ENCODE assay signal across 1 cellular context in the genomic region with DNA sequence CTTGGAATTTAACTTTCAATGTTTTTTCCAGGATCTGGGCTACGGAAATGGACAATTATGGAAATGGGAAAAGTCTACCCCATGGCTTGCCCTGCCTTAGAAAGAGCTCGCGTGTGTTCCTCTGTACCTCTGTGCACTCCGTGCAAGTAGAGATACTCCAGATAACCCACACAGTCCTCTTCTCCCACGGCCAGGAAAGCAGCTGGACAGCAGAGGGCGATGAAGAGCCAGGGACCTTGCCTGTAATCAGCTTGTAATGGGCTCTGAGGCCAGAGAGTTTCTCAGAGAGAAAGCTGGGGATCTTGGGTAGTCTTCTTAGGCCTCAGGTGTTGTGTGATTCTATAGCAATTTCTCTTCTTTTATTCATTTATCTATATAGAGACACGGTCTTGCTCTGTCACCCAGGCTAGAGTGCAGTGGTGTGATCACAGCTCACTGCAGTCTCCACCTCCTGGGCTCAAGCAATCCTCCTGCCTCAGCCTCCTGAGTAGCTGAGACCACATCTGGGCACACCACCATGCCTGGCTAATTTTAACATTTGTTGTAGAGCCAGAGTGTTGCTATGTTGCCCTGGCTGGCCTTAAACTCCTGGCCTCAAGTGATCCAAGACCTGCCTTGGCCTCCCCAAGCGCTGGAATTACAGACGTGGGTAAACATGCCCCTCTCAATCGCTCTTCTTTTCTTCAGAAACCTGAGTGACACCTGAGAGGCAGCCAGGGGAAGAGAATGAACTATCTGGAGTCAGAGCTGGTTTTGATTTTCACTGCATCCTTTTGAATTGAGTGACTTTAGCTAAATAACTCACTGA.
TF ChIP-seq lines count a peak whose summit lies in the region.

No MANE protein-coding gene starts in this region.

TF ChIP-seq in HepG2, 621 proteins besides CTCF, POLR2A, EP300 and RAD21 (continues in another document):
- no peak for TF ChIP-seq PRPF4 (IDR thresholded peaks at IDR 0.05; ENCODE audit: low read depth, low read length, poor library complexity, severe bottlenecking)
- TF ChIP-seq, protein P1, sequence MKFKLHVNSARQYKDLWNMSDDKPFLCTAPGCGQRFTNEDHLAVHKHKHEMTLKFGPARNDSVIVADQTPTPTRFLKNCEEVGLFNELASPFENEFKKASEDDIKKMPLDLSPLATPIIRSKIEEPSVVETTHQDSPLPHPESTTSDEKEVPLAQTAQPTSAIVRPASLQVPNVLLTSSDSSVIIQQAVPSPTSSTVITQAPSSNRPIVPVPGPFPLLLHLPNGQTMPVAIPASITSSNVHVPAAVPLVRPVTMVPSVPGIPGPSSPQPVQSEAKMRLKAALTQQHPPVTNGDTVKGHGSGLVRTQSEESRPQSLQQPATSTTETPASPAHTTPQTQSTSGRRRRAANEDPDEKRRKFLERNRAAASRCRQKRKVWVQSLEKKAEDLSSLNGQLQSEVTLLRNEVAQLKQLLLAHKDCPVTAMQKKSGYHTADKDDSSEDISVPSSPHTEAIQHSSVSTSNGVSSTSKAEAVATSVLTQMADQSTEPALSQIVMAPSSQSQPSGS (CRISPR knock-in tag; IDR thresholded peaks at IDR 0.05) = peak; percentile 69; the same call in 1 of the 2 replicates
- peak; percentile 53; the same call in 1 of the 2 replicates for TF ChIP-seq ZFX (CRISPR knock-in tag; IDR thresholded peaks at IDR 0.05; ENCODE audit: low read depth)
- no peak for TF ChIP-seq TCF12 (IDR thresholded peaks at IDR 0.05)
- TF ChIP-seq TCF12 (CRISPR knock-in tag; IDR thresholded peaks at IDR 0.05) = no peak
- TF ChIP-seq PHF21A (CRISPR knock-in tag; IDR thresholded peaks at IDR 0.05) = no peak
- TF ChIP-seq FOXA3 (CRISPR knock-in tag; IDR thresholded peaks at IDR 0.05) = 0 out of 2 replicates have a peak, but pooled peaks have one; percentile 45
- TF ChIP-seq, protein P2, sequence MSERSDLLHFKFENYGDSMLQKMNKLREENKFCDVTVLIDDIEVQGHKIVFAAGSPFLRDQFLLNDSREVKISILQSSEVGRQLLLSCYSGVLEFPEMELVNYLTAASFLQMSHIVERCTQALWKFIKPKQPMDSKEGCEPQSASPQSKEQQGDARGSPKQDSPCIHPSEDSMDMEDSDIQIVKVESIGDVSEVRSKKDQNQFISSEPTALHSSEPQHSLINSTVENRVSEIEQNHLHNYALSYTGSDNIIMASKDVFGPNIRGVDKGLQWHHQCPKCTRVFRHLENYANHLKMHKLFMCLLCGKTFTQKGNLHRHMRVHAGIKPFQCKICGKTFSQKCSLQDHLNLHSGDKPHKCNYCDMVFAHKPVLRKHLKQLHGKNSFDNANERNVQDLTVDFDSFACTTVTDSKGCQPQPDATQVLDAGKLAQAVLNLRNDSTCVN (CRISPR knock-in tag; IDR thresholded peaks at IDR 0.05; ENCODE audit: borderline replicate concordance) = 0 out of 2 replicates have a peak, but pooled peaks have one; percentile 31
- 0 out of 2 replicates have a peak, but pooled peaks have one; percentile 58 for TF ChIP-seq ZNF607 (CRISPR knock-in tag; IDR thresholded peaks at IDR 0.05; ENCODE audit: borderline replicate concordance)
- peak; percentile 51 for TF ChIP-seq YY1 (IDR thresholded peaks at IDR 0.05; ENCODE audit: insufficient read depth, insufficient replicate concordance, low read depth, low read length)
- no peak for TF ChIP-seq ZNF468 (CRISPR knock-in tag; IDR thresholded peaks at IDR 0.05)
- TF ChIP-seq ZNF335 (CRISPR knock-in tag; IDR thresholded peaks at IDR 0.05) = no peak
- TF ChIP-seq, protein P3, sequence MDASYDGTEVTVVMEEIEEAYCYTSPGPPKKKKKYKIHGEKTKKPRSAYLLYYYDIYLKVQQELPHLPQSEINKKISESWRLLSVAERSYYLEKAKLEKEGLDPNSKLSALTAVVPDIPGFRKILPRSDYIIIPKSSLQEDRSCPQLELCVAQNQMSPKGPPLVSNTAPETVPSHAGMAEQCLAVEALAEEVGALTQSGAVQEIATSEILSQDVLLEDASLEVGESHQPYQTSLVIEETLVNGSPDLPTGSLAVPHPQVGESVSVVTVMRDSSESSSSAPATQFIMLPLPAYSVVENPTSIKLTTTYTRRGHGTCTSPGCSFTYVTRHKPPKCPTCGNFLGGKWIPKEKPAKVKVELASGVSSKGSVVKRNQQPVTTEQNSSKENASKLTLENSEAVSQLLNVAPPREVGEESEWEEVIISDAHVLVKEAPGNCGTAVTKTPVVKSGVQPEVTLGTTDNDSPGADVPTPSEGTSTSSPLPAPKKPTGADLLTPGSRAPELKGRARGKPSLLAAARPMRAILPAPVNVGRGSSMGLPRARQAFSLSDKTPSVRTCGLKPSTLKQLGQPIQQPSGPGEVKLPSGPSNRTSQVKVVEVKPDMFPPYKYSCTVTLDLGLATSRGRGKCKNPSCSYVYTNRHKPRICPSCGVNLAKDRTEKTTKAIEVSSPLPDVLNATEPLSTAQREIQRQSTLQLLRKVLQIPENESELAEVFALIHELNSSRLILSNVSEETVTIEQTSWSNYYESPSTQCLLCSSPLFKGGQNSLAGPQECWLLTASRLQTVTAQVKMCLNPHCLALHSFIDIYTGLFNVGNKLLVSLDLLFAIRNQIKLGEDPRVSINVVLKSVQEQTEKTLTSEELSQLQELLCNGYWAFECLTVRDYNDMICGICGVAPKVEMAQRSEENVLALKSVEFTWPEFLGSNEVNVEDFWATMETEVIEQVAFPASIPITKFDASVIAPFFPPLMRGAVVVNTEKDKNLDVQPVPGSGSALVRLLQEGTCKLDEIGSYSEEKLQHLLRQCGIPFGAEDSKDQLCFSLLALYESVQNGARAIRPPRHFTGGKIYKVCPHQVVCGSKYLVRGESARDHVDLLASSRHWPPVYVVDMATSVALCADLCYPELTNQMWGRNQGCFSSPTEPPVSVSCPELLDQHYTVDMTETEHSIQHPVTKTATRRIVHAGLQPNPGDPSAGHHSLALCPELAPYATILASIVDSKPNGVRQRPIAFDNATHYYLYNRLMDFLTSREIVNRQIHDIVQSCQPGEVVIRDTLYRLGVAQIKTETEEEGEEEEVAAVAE (CRISPR knock-in tag; IDR thresholded peaks at IDR 0.05; ENCODE audit: borderline replicate concordance) = 0 out of 2 replicates have a peak, but pooled peaks have one; percentile 41
- TF ChIP-seq, protein P4, sequence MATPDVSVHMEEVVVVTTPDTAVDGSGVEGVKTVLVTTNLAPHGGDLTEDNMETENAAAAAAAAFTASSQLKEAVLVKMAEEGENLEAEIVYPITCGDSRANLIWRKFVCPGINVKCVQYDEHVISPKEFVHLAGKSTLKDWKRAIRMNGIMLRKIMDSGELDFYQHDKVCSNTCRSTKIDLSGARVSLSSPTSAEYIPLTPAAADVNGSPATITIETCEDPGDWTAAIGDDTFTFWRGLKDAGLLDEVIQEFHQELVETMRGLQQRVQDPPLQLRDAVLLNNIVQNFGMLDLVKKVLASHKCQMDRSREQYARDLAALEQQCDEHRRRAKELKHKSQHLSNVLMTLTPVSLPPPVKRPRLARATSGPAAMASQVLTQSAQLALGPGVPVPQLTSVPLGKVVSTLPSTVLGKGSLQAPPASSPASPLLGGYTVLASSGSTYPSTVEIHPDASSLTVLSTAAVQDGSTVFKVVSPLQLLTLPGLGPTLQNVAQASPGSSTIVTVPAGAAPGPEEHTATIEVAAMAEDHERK (CRISPR knock-in tag; IDR thresholded peaks at IDR 0.05; ENCODE audit: low read depth) = 0 out of 2 replicates have a peak, but pooled peaks have one; percentile 2
- peak; percentile 25; the same call in 1 of the 2 replicates for TF ChIP-seq GATAD1 (CRISPR knock-in tag; IDR thresholded peaks at IDR 0.05)
- TF ChIP-seq, protein P5, sequence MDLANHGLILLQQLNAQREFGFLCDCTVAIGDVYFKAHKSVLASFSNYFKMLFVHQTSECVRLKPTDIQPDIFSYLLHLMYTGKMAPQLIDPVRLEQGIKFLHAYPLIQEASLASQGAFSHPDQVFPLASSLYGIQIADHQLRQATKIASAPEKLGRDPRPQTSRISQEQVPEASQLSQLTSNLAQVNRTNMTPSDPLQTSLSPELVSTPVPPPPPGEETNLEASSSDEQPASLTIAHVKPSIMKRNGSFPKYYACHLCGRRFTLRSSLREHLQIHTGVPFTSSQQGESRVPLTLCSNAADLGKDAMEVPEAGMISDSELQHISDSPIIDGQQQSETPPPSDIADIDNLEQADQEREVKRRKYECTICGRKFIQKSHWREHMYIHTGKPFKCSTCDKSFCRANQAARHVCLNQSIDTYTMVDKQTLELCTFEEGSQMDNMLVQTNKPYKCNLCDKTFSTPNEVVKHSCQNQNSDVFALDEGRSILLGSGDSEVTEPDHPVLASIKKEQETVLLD (CRISPR knock-in tag; IDR thresholded peaks at IDR 0.05; ENCODE audit: low read depth) = no peak
- TF ChIP-seq ZNF792 (CRISPR knock-in tag; IDR thresholded peaks at IDR 0.05) = peak; percentile 35; the same call in 1 of the 2 replicates
- TF ChIP-seq, protein P6, sequence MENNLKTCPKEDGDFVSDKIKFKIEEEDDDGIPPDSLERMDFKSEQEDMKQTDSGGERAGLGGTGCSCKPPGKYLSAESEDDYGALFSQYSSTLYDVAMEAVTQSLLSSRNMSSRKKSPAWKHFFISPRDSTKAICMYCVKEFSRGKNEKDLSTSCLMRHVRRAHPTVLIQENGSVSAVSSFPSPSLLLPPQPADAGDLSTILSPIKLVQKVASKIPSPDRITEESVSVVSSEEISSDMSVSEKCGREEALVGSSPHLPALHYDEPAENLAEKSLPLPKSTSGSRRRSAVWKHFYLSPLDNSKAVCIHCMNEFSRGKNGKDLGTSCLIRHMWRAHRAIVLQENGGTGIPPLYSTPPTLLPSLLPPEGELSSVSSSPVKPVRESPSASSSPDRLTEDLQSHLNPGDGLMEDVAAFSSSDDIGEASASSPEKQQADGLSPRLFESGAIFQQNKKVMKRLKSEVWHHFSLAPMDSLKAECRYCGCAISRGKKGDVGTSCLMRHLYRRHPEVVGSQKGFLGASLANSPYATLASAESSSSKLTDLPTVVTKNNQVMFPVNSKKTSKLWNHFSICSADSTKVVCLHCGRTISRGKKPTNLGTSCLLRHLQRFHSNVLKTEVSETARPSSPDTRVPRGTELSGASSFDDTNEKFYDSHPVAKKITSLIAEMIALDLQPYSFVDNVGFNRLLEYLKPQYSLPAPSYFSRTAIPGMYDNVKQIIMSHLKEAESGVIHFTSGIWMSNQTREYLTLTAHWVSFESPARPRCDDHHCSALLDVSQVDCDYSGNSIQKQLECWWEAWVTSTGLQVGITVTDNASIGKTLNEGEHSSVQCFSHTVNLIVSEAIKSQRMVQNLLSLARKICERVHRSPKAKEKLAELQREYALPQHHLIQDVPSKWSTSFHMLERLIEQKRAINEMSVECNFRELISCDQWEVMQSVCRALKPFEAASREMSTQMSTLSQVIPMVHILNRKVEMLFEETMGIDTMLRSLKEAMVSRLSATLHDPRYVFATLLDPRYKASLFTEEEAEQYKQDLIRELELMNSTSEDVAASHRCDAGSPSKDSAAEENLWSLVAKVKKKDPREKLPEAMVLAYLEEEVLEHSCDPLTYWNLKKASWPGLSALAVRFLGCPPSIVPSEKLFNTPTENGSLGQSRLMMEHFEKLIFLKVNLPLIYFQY (CRISPR knock-in tag; IDR thresholded peaks at IDR 0.05; ENCODE audit: borderline replicate concordance) = 0 out of 2 replicates have a peak, but pooled peaks have one; percentile 31
- no peak for TF ChIP-seq ZBTB3 (CRISPR knock-in tag; IDR thresholded peaks at IDR 0.05; ENCODE audit: borderline replicate concordance, low read depth)
- TF ChIP-seq RXRA (CRISPR knock-in tag; IDR thresholded peaks at IDR 0.05) = 0 out of 2 replicates have a peak, but pooled peaks have one; percentile 7
- TF ChIP-seq, protein P7, sequence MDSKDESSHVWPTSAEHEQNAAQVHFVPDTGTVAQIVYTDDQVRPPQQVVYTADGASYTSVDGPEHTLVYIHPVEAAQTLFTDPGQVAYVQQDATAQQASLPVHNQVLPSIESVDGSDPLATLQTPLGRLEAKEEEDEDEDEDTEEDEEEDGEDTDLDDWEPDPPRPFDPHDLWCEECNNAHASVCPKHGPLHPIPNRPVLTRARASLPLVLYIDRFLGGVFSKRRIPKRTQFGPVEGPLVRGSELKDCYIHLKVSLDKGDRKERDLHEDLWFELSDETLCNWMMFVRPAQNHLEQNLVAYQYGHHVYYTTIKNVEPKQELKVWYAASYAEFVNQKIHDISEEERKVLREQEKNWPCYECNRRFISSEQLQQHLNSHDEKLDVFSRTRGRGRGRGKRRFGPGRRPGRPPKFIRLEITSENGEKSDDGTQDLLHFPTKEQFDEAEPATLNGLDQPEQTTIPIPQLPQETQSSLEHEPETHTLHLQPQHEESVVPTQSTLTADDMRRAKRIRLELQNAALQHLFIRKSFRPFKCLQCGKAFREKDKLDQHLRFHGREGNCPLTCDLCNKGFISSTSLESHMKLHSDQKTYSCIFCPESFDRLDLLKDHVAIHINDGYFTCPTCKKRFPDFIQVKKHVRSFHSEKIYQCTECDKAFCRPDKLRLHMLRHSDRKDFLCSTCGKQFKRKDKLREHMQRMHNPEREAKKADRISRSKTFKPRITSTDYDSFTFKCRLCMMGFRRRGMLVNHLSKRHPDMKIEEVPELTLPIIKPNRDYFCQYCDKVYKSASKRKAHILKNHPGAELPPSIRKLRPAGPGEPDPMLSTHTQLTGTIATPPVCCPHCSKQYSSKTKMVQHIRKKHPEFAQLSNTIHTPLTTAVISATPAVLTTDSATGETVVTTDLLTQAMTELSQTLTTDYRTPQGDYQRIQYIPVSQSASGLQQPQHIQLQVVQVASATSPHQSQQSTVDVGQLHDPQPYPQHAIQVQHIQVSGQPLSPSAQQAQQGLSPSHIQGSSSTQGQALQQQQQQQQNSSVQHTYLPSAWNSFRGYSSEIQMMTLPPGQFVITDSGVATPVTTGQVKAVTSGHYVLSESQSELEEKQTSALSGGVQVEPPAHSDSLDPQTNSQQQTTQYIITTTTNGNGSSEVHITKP (CRISPR knock-in tag; IDR thresholded peaks at IDR 0.05; ENCODE audit: low read depth) = no peak
- no peak for TF ChIP-seq ZNF556 (CRISPR knock-in tag; IDR thresholded peaks at IDR 0.05; ENCODE audit: borderline replicate concordance)
- TF ChIP-seq FOXK1 (CRISPR knock-in tag; IDR thresholded peaks at IDR 0.05; ENCODE audit: borderline replicate concordance, low read depth) = peak; percentile 31; the same call in 1 of the 2 replicates
- TF ChIP-seq KLF9 (CRISPR knock-in tag; IDR thresholded peaks at IDR 0.05; ENCODE audit: low read depth) = 0 out of 2 replicates have a peak, but pooled peaks have one; percentile 48
- TF ChIP-seq TEAD3 (CRISPR knock-in tag; optimal IDR thresholded peaks at IDR 0.05; ENCODE audit: borderline replicate concordance) = no peak
- TF ChIP-seq, protein P8, sequence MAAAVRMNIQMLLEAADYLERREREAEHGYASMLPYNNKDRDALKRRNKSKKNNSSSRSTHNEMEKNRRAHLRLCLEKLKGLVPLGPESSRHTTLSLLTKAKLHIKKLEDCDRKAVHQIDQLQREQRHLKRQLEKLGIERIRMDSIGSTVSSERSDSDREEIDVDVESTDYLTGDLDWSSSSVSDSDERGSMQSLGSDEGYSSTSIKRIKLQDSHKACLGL (CRISPR knock-in tag; IDR thresholded peaks at IDR 0.05) = no peak
- TF ChIP-seq TGIF2 (CRISPR knock-in tag; IDR thresholded peaks at IDR 0.05) = 0 out of 2 replicates have a peak, but pooled peaks have one; percentile 46
- 0 out of 2 replicates have a peak, but pooled peaks have one; percentile 39 for TF ChIP-seq ZNF614 (CRISPR knock-in tag; IDR thresholded peaks at IDR 0.05; ENCODE audit: borderline replicate concordance)
- TF ChIP-seq, protein P9, sequence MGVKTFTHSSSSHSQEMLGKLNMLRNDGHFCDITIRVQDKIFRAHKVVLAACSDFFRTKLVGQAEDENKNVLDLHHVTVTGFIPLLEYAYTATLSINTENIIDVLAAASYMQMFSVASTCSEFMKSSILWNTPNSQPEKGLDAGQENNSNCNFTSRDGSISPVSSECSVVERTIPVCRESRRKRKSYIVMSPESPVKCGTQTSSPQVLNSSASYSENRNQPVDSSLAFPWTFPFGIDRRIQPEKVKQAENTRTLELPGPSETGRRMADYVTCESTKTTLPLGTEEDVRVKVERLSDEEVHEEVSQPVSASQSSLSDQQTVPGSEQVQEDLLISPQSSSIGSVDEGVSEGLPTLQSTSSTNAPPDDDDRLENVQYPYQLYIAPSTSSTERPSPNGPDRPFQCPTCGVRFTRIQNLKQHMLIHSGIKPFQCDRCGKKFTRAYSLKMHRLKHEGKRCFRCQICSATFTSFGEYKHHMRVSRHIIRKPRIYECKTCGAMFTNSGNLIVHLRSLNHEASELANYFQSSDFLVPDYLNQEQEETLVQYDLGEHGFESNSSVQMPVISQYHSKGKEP (CRISPR knock-in tag; IDR thresholded peaks at IDR 0.05) = 0 out of 2 replicates have a peak, but pooled peaks have one; percentile 53
- no peak for TF ChIP-seq MZF1 (CRISPR knock-in tag; IDR thresholded peaks at IDR 0.05; ENCODE audit: borderline replicate concordance)
